In genomic region chr13:70107125-70107497, GRCh38 we compare ENCODE assay signal across 22 cellular contexts. TPM values are rescaled to one million over a fixed set of nuclear protein-coding genes. Genes with fewer than 3 reads are reported as not detected.
DNase-seq lines count a peak whose midpoint lies in the region; ATAC-seq and TF ChIP-seq lines count a peak whose summit lies in the region.
"Had no signal": no experiment of that assay in that cellular context is flagged by ENCODE, and none has a peak within 500 bp of the region (broad histone marks: within the 10 kb centered on the region; RNA-seq: fewer than 3 reads in every experiment).

No MANE protein-coding gene starts in this region.

- H3K9me3 ChIP-seq in HEK293 (ENCODE audit: control insufficient read depth, insufficient read depth, low read depth, low read length) = no peaks in the 10 kb centered on the region
- no peaks in the 10 kb centered on the region for H3K9me3 ChIP-seq in hepatocyte (ENCODE audit: low read depth)
- no peaks in the 10 kb centered on the region for H3K9me3 ChIP-seq in neuron (ENCODE audit: low read length)
- H3K9me3 ChIP-seq: colonic mucosa, stomach had no signal

- H3K4me3 ChIP-seq in HEK293 (ENCODE audit: low read depth, low read length) (no peak overlapping the region), hepatocyte (no peak overlapping the region), neuron (ENCODE audit: low read length) (peak overlapping the region; percentile 48)
- H3K4me3 ChIP-seq: colonic mucosa, K562 had no signal

- no peaks in the 10 kb centered on the region for H3K36me3 Mint-ChIP-seq in activated T-cell treated with anti-CD3 and anti-CD28 coated beads, Interleukin-2, amount 50 U/mL, for 4 hours (ENCODE audit: insufficient read depth)
- H3K36me3 Mint-ChIP-seq: activated naive CD4-positive, alpha-beta T cell treated with anti-CD3 and anti-CD28 coated beads, Interleukin-2, amount 10 ng/mL, durations not matched to agents 7 days and 5 days had no signal

- DNase-seq in UCSD-AML1 (lab: John Stamatoyannopoulos, UW; ENCODE audit: unreplicated experiment) = peak; percentile 1
- no peak for DNase-seq in hepatocyte (ENCODE audit: low spot score)
- DNase-seq in hippocampal formation (lab: John Stamatoyannopoulos, UW) = no peak
- DNase-seq in activated T-cell treated with anti-CD3 and anti-CD28 coated beads, Interleukin-2, amount 50 U/mL, for 4 hours = no peak
- DNase-seq: activated CD4-positive, alpha-beta T cell treated with anti-CD3 and anti-CD28 coated beads, Interleukin-2, amount 50 U/mL, for 48 hours; activated naive CD4-positive, alpha-beta T cell treated with anti-CD3 and anti-CD28 coated beads, Interleukin-2, amount 10 ng/mL, durations not matched to agents 7 days and 5 days; colonic mucosa; foreskin melanocyte; MV-4-11; stimulated activated CD4-positive, alpha-beta T cell treated with anti-CD3 and anti-CD28 coated beads, Interleukin-2, amount 100 ng/mL, for 48 hours; stomach had no signal

- POLR2A ChIA-PET in HEK293 (lab: Yijun Ruan, JAX) = no interaction called here

- H3K27ac ChIP-seq in HEK293 (ENCODE audit: extremely low read depth, low read depth, low read length) (no peak overlapping the region), hepatocyte (no peak overlapping the region)
- H3K27ac ChIP-seq: colonic mucosa, HL-60, parathyroid adenoma, stomach had no signal

- peaks cover 1% of the 10 kb centered on the region for H3K27me3 Mint-ChIP-seq in activated T-cell treated with anti-CD3 and anti-CD28 coated beads, Interleukin-2, amount 50 U/mL, for 4 hours (ENCODE audit: low read depth)

- H2AFZ ChIP-seq in hepatocyte (no peak overlapping the region), neuron (ENCODE audit: low read depth, low read length) (peak overlapping the region; percentile 60)
- H2AFZ ChIP-seq: parathyroid adenoma had no signal

- ATAC-seq in GM18858 (IDR thresholded peaks at IDR 0.05; ENCODE audit: unreplicated experiment) = no peak
- ATAC-seq in activated T-cell treated with anti-CD3 and anti-CD28 coated beads, Interleukin-2, amount 50 U/mL, for 4 hours = no peak
- ATAC-seq: K562 had no signal

- peaks cover 13% of the 10 kb centered on the region for H3K9me3 Mint-ChIP-seq in activated T-cell treated with anti-CD3 and anti-CD28 coated beads, Interleukin-2, amount 50 U/mL, for 4 hours
- H3K9me3 Mint-ChIP-seq: activated naive CD4-positive, alpha-beta T cell treated with anti-CD3 and anti-CD28 coated beads, Interleukin-2, amount 10 ng/mL, durations not matched to agents 7 days and 5 days had no signal

- H3K36me3 ChIP-seq in HEK293 (ENCODE audit: control insufficient read depth in 2 of 2, insufficient read depth in 1 of 2, low read length in 2 of 2) (no peaks in the 10 kb centered on the region), hepatocyte (replicated peaks; ENCODE audit: insufficient read depth, low read depth) (no peaks in the 10 kb centered on the region), neuron (ENCODE audit: insufficient read depth, low read length) (no peaks in the 10 kb centered on the region)
- H3K36me3 ChIP-seq: colonic mucosa, stomach had no signal

- H3K9me2 ChIP-seq in hepatocyte (replicated peaks; ENCODE audit: insufficient read depth) = no peaks in the 10 kb centered on the region

- peaks cover 31% of the 10 kb centered on the region for H3K27me3 ChIP-seq in hepatocyte
- H3K27me3 ChIP-seq in neuron (ENCODE audit: insufficient read depth, low read length) = no peaks in the 10 kb centered on the region
- H3K27me3 ChIP-seq: colonic mucosa had no signal

- H3K4me2 ChIP-seq in hepatocyte = peak overlapping the region; percentile 84

- H3K4me1 ChIP-seq in HEK293 (ENCODE audit: control insufficient read depth, insufficient read depth, low read length) (no peaks in the 10 kb centered on the region), hepatocyte (ENCODE audit: insufficient read depth) (no peaks in the 10 kb centered on the region), neuron (ENCODE audit: insufficient read depth, low read length) (peaks cover 4% of the 10 kb centered on the region)
- H3K4me1 ChIP-seq: colonic mucosa, parathyroid adenoma had no signal

- H3K79me2 ChIP-seq in hepatocyte = no peaks in the 10 kb centered on the region
- H3K79me2 ChIP-seq: parathyroid adenoma had no signal

- 44% methylated on average over 9 of the region's 9 CpGs for WGBS in hepatocyte (ENCODE audit: low lambda C conversion rate, missing lambda C conversion rate)

- H4K20me1 ChIP-seq in hepatocyte (ENCODE audit: insufficient read depth, poor library complexity, severe bottlenecking) = no peaks in the 10 kb centered on the region

- CTCF ChIA-PET in HEK293 (lab: Yijun Ruan, JAX) = no interaction called here

- TF ChIP-seq CTCF in HEK293 (tag by site-specific recombination; IDR thresholded peaks at IDR 0.05) = no peak
- TF ChIP-seq CTCF in hepatocyte (IDR thresholded peaks at IDR 0.05; ENCODE audit: poor library complexity) = no peak

- H3K4me1 Mint-ChIP-seq in activated T-cell treated with anti-CD3 and anti-CD28 coated beads, Interleukin-2, amount 50 U/mL, for 4 hours (ENCODE audit: low read depth) = no peaks in the 10 kb centered on the region
- H3K4me1 Mint-ChIP-seq: activated naive CD4-positive, alpha-beta T cell treated with anti-CD3 and anti-CD28 coated beads, Interleukin-2, amount 10 ng/mL, durations not matched to agents 7 days and 5 days had no signal

- H3K4me3 Mint-ChIP-seq in activated T-cell treated with anti-CD3 and anti-CD28 coated beads, Interleukin-2, amount 50 U/mL, for 4 hours = no peak overlapping the region
- H3K4me3 Mint-ChIP-seq: activated naive CD4-positive, alpha-beta T cell treated with anti-CD3 and anti-CD28 coated beads, Interleukin-2, amount 10 ng/mL, durations not matched to agents 7 days and 5 days had no signal

TF ChIP-seq in HEK293, 187 proteins besides CTCF, POLR2A, EP300 and RAD21:
- 0 out of 2 replicates have a peak, but pooled peaks have one; percentile 12 for TF ChIP-seq SCRT2 (tag by site-specific recombination; IDR thresholded peaks at IDR 0.05)
- no peak for TF ChIP-seq ZNF433 (tag by site-specific recombination; IDR thresholded peaks at IDR 0.05; ENCODE audit: low read depth)
- no peak for TF ChIP-seq ZNF645 (tag by site-specific recombination; IDR thresholded peaks at IDR 0.05)
TF ChIP-seq in HEK293: peak in this region for 1.

RNA-seq across cellular contexts. Expression of gene ATXN8OS, which starts 0.5 kb away (rescaled TPM):
- 0.23 and 1.0 TPM in 2 replicates for total RNA-seq in hepatocyte
- polyA plus RNA-seq in hepatocyte = not detected in 2 replicates
- total RNA-seq in activated T-cell treated with anti-CD3 and anti-CD28 coated beads, Interleukin-2, amount 50 U/mL, for 4 hours = not detected
- total RNA-seq: colonic mucosa, Daoy, K562, liver, RPMI7951, skeletal muscle tissue, stomach, ureter had no signal
- polyA plus RNA-seq: K562, liver, stomach had no signal

RNA-seq across cellular contexts. Expression of gene KLHL1, which starts 1.1 kb away (rescaled TPM):
- 0.96 and 1.2 TPM in 2 replicates for total RNA-seq in hepatocyte
- 0.57 and 1.2 TPM in 2 replicates for polyA plus RNA-seq in hepatocyte
- total RNA-seq in activated T-cell treated with anti-CD3 and anti-CD28 coated beads, Interleukin-2, amount 50 U/mL, for 4 hours = not detected
- total RNA-seq: Daoy, K562, liver, RPMI7951, skeletal muscle tissue, ureter had no signal
- polyA plus RNA-seq: K562, liver, stomach had no signal
